Comparison of ENCODE assay signal across 30 cellular contexts in the genomic region with DNA sequence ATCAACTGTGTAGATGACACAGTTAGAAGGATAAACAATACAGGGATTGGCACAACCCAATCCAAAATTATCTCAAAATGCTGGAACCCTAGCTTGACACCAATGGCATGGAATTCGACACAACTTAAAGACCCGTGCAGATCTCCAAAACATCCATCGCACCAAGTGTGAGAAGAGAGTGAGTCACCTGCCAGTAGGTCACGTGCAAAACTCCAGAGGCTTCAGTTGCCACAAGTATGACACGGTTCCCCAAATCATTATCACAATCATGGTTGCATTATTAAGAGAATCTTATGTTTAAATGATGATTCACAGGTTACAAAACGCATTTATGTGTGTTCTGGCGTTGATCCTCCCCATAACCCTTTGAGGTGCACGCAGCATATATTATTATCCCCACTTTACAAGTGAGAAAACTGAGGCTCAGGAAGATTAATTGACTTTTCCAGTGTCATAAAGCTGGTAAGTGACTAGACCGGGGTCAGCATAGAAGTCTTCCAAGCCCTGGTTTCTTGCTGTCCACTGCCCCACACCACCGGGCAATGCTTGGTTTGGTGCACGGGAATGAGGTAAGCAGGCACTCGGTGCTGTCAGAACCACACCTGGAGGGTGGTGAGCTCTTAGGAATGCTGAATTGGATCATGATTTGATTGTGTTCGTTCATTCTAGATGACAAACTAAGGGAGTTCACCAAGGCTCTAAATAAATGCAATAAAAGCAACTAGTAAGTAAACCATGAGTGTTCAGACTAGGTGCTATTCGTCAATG.
"Had no signal": no experiment of that assay in that cellular context is flagged by ENCODE, and none has a peak within 500 bp of the region (broad histone marks: within the 10 kb centered on the region; RNA-seq: fewer than 3 reads in every experiment).

No MANE protein-coding gene starts in this region.

- DNase-seq: activated CD4-positive, alpha-beta T cell treated with anti-CD3 and anti-CD28 coated beads for 4 hours; activated CD4-positive, alpha-beta T cell treated with anti-CD3 and anti-CD28 coated beads, Interleukin-2, amount 50 U/mL, for 48 hours; activated CD4-positive, CD25-positive, alpha-beta regulatory T cell; activated CD8-positive, alpha-beta memory T cell treated with anti-CD3 and anti-CD28 coated beads for 24 hours; activated effector memory CD4-positive, alpha-beta T cell treated with anti-CD3 and anti-CD28 coated beads, Interleukin-2, amount 50 U/mL, for 16 hours; activated naive CD4-positive, alpha-beta T cell treated with anti-CD3 and anti-CD28 coated beads for 36 hours; activated naive CD8-positive, alpha-beta T cell treated with anti-CD3 and anti-CD28 coated beads for 36 hours; adrenal gland; aorta; body of pancreas; caudate nucleus; cortex of kidney; effector memory CD8-positive, alpha-beta T cell; esophagus squamous epithelium; foreskin melanocyte; left ventricle myocardium inferior; mesendoderm; posterior cingulate gyrus; right cardiac atrium; stimulated activated CD4-positive, alpha-beta T cell treated with anti-CD3 and anti-CD28 coated beads, Interleukin-15, amount 100 ng/mL, for 24 hours; stimulated activated CD4-positive, alpha-beta T cell treated with anti-CD3 and anti-CD28 coated beads, Interleukin-2, amount 100 ng/mL, for 24 hours; stimulated activated naive B cell treated with anti-CD40 and anti-IgM and Interleukin-4, amounts not matched to agents 10 μg/mL and 1 μg/mL and 100 μg/mL, for 72 hours; stomach; thyroid gland; upper lobe of right lung had no signal

- H3K27me3 Mint-ChIP-seq: activated naive CD8-positive, alpha-beta T cell treated with anti-CD3 and anti-CD28 coated beads for 36 hours had no signal

- H3K4me1 Mint-ChIP-seq: stimulated activated naive B cell treated with anti-CD40 and anti-IgM and Interleukin-4, amounts not matched to agents 10 μg/mL and 1 μg/mL and 100 μg/mL, for 72 hours had no signal

- H3K9me3 ChIP-seq: adrenal gland, body of pancreas, esophagus squamous epithelium, left ventricle myocardium inferior, stomach, thyroid gland, upper lobe of right lung had no signal

- ATAC-seq: body of pancreas; effector memory CD8-positive, alpha-beta T cell; natural killer cell treated with Interleukin-12 subunit alpha and Interleukin-12 subunit beta and Interleukin-15 and Interleukin-18, amount 100 ng/mL, for 72 hours; right cardiac atrium; stimulated activated naive B cell treated with anti-CD40 and anti-IgM and Interleukin-4, amounts not matched to agents 10 μg/mL and 1 μg/mL and 100 μg/mL, for 72 hours; upper lobe of right lung had no signal

- H3K27ac Mint-ChIP-seq: activated naive CD4-positive, alpha-beta T cell treated with anti-CD3 and anti-CD28 coated beads for 36 hours; activated naive CD8-positive, alpha-beta T cell treated with anti-CD3 and anti-CD28 coated beads for 36 hours; activated T-helper 1 cell treated with anti-CD3 and anti-CD28 coated beads, Interleukin-12 subunit alpha, Interleukin-12 subunit beta, Interleukin-2, Interleukin-4 antibody, amounts not matched to agents 30 ng/mL and 10 ng/mL and 1 ng/mL, durations not matched to agents 14 hours and 24 hours and 36 hours; effector memory CD8-positive, alpha-beta T cell; natural killer cell treated with Interleukin-12 subunit alpha and Interleukin-12 subunit beta and Interleukin-15 and Interleukin-18, amount 100 ng/mL, for 72 hours; stimulated activated naive B cell treated with anti-CD40 and anti-IgM and Interleukin-4, amounts not matched to agents 10 μg/mL and 1 μg/mL and 100 μg/mL, for 72 hours; T-helper 2 cell treated with Interferon-gamma antibody and Interleukin-4, amounts not matched to agents 5 μg/mL and 100 μg/mL, for 36 hours had no signal

- FAIRE-seq: islet of Langerhans had no signal

- H3K27ac ChIP-seq: adrenal gland, body of pancreas, esophagus squamous epithelium, left ventricle myocardium inferior, stomach, thyroid gland, upper lobe of right lung had no signal

- H3K4me1 ChIP-seq: adrenal gland, body of pancreas, esophagus squamous epithelium, stomach, thyroid gland, upper lobe of right lung had no signal

- H3K4me3 ChIP-seq: adrenal gland, body of pancreas, esophagus squamous epithelium, left ventricle myocardium inferior, lung, stomach, thyroid gland, upper lobe of right lung had no signal

- H3K27me3 ChIP-seq: body of pancreas, stomach, thyroid gland had no signal

- H3K36me3 Mint-ChIP-seq: activated naive CD8-positive, alpha-beta T cell treated with anti-CD3 and anti-CD28 coated beads for 36 hours; natural killer cell treated with Interleukin-12 subunit alpha and Interleukin-12 subunit beta and Interleukin-15 and Interleukin-18, amount 100 ng/mL, for 72 hours; stimulated activated naive B cell treated with anti-CD40 and anti-IgM and Interleukin-4, amounts not matched to agents 10 μg/mL and 1 μg/mL and 100 μg/mL, for 72 hours had no signal

- H3K36me3 ChIP-seq: adrenal gland, esophagus squamous epithelium, left ventricle myocardium inferior, stomach, thyroid gland, upper lobe of right lung had no signal

- H3K4me3 Mint-ChIP-seq: activated naive CD4-positive, alpha-beta T cell treated with anti-CD3 and anti-CD28 coated beads for 36 hours; activated naive CD8-positive, alpha-beta T cell treated with anti-CD3 and anti-CD28 coated beads for 36 hours; activated T-helper 1 cell treated with anti-CD3 and anti-CD28 coated beads, Interleukin-12 subunit alpha, Interleukin-12 subunit beta, Interleukin-2, Interleukin-4 antibody, amounts not matched to agents 30 ng/mL and 10 ng/mL and 1 ng/mL, durations not matched to agents 14 hours and 24 hours and 36 hours; effector memory CD8-positive, alpha-beta T cell; natural killer cell treated with Interleukin-12 subunit alpha and Interleukin-12 subunit beta and Interleukin-15 and Interleukin-18, amount 100 ng/mL, for 72 hours; stimulated activated naive B cell treated with anti-CD40 and anti-IgM and Interleukin-4, amounts not matched to agents 10 μg/mL and 1 μg/mL and 100 μg/mL, for 72 hours; T-helper 2 cell treated with Interferon-gamma antibody and Interleukin-4, amounts not matched to agents 5 μg/mL and 100 μg/mL, for 36 hours had no signal

- H3K9me3 Mint-ChIP-seq: activated naive CD4-positive, alpha-beta T cell treated with anti-CD3 and anti-CD28 coated beads for 36 hours; activated naive CD8-positive, alpha-beta T cell treated with anti-CD3 and anti-CD28 coated beads for 36 hours; activated T-helper 1 cell treated with anti-CD3 and anti-CD28 coated beads, Interleukin-12 subunit alpha, Interleukin-12 subunit beta, Interleukin-2, Interleukin-4 antibody, amounts not matched to agents 30 ng/mL and 10 ng/mL and 1 ng/mL, durations not matched to agents 14 hours and 24 hours and 36 hours; effector memory CD8-positive, alpha-beta T cell; natural killer cell treated with Interleukin-12 subunit alpha and Interleukin-12 subunit beta and Interleukin-15 and Interleukin-18, amount 100 ng/mL, for 72 hours; stimulated activated naive B cell treated with anti-CD40 and anti-IgM and Interleukin-4, amounts not matched to agents 10 μg/mL and 1 μg/mL and 100 μg/mL, for 72 hours; T-helper 2 cell treated with Interferon-gamma antibody and Interleukin-4, amounts not matched to agents 5 μg/mL and 100 μg/mL, for 36 hours had no signal
